11 cellular contexts compared by ENCODE assay signal in the genomic region with DNA sequence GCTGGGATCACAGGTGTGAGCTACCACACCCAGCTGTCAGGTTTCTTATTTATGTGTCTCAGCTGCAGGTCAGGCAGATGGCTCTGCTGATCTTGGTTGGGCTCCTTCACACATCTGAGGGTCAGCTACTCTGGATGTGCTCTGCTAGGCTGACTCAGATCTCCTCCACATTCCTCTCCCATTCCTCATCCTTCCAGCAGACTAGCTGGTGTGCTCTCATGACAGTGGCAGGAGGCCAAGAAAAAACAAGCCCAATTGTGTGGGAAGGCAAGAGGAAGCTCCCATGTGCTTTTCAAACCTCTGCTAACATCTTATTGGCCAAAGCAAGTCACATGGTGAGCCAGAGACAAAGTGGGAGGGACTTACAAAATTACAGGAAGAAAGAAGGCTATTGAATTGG. TPM values are rescaled to one million over a fixed set of nuclear protein-coding genes. Genes with fewer than 3 reads are reported as not detected.
DNase-seq lines count a peak whose midpoint lies in the region; ATAC-seq and TF ChIP-seq lines count a peak whose summit lies in the region.
"Had no signal": no experiment of that assay in that cellular context is flagged by ENCODE, and none has a peak within 500 bp of the region (broad histone marks: within the 10 kb centered on the region; RNA-seq: fewer than 3 reads in every experiment).

No MANE protein-coding gene starts in this region.

- no peaks in the 10 kb centered on the region for H3K36me3 ChIP-seq in Karpas-422 (ENCODE audit: insufficient read depth, low read length)
- H3K36me3 ChIP-seq: stomach had no signal

- H3K79me2 ChIP-seq in Karpas-422 (ENCODE audit: low read length): peaks cover 43% of the 10 kb centered on the region

- no peak overlapping the region for H3K4me2 ChIP-seq in Karpas-422 (ENCODE audit: low read depth, low read length, poor library complexity, severe bottlenecking)

- ATAC-seq in HG02938 (IDR thresholded peaks at IDR 0.05; ENCODE audit: unreplicated experiment): no peak
- no peak for ATAC-seq in GM19395 (IDR thresholded peaks at IDR 0.05; ENCODE audit: unreplicated experiment)
- ATAC-seq in HG02970 (IDR thresholded peaks at IDR 0.05; ENCODE audit: low FRiP score, unreplicated experiment): no peak
- ATAC-seq: naive thymus-derived CD8-positive, alpha-beta T cell had no signal

- H3K9me3 ChIP-seq in Karpas-422 (ENCODE audit: low read length): no peaks in the 10 kb centered on the region
- H3K9me3 ChIP-seq: stomach had no signal

- DNase-seq in Caki2 (ENCODE audit: low read depth) (peak; percentile 98), Karpas-422 (peak; percentile 74), astrocyte of the cerebellum (ENCODE audit: low read depth) (peak; percentile 49), medulla oblongata (ENCODE audit: extremely low spot score) (peak; percentile 94), GF-D8 (lab: John Stamatoyannopoulos, UW) (no peak)
- DNase-seq: naive thymus-derived CD8-positive, alpha-beta T cell; NCI-H82; stomach had no signal

- H4K20me1 ChIP-seq in Karpas-422 (ENCODE audit: insufficient read depth, low read depth, low read length): no peaks in the 10 kb centered on the region

- H3K27me3 ChIP-seq in Karpas-422 (ENCODE audit: low read length): no peaks in the 10 kb centered on the region

- TF ChIP-seq CTCF in astrocyte of the cerebellum (IDR thresholded peaks at IDR 0.05; ENCODE audit: low read depth, low read length, missing control alignments): no peak

- no peaks in the 10 kb centered on the region for H3K9me2 ChIP-seq in Karpas-422 (replicated peaks; ENCODE audit: insufficient read depth, low read length)

- no peak overlapping the region for H3K9ac ChIP-seq in Karpas-422 (ENCODE audit: low read length)

- H3K4me1 ChIP-seq in Karpas-422 (ENCODE audit: low read length): peaks cover 55% of the 10 kb centered on the region

- H3K27ac ChIP-seq in Karpas-422 (ENCODE audit: low read length): peak overlapping the region; percentile 41; the same call in 1 of the 2 replicates
- H3K27ac ChIP-seq: stomach had no signal

- H3K4me3 ChIP-seq in Karpas-422 (ENCODE audit: low read length): no peak overlapping the region
- H3K4me3 ChIP-seq in astrocyte of the cerebellum (ENCODE audit: low read depth, low read length): no peak overlapping the region
- H3K4me3 ChIP-seq: stomach had no signal

- no peak overlapping the region; the same call in 1 of the 2 replicates for H2AFZ ChIP-seq in Karpas-422 (ENCODE audit: low read length)

- in situ Hi-C loops in Caki2 (cut with HindIII; ENCODE audit: low pct_unique_long_range_greater_than_20kb, low sequenced_read_pairs): no loop called here
- in situ Hi-C loops in astrocyte of the cerebellum (cut with HindIII; ENCODE audit: low sequenced_read_pairs): no loop called here

RNA-seq across cellular contexts. Expression of gene MSH6, which starts 11.7 kb away (rescaled TPM):
- total RNA-seq in Caki2 (2014; rRNA removed; shearing (Covaris generic); ENCODE audit: low replicate concordance): 39.6 and 46.3 TPM in 2 replicates
- 82.9 and 124 TPM in 2 replicates for total RNA-seq in Karpas-422 (2014; rRNA removed; shearing (Covaris generic); ENCODE audit: low replicate concordance)
